Comparison of ENCODE assay signal across 8 cellular contexts in the genomic region with DNA sequence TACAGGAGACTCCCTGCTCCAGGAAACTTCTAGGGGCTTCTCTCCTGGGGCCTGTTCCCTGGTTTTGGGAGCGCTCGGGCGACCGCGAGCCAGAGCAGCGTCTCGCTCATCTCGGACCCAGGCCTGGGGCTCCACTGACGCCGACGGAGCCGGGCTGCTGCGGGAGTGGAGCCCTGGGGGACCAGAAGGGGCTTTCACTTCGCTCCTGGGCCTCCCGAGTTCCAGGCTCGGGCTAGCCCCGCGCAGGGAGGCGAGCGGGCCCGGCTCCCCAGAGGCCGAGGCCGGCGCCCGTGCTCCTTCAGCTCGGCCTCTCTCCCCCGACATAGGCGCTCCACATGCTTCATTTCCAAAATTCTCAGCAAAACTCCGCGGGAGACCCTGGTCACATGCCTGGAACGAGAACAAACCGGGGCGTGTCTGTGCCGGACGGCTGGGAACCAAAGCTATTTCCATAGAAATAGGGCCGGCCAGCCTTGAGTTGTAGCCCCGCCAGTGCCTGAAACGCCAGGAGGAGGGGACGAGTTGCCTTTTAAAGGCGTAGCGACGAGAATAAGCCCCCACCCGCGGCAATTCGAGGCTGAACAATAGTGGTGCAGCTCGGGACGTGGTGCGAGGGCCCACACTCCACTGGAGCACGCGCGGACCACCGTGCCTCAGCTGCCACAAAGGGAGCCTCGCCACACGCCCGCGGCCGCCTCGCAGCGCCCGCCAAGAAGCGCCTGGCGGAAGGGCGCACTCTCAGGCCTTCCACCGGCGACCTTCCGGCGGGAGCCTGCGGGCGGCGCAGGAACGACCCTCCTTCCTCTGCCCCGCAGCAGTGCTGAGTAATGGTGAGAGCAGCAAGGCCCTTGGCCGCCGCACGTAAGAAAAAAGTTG. TPM values are rescaled to one million over a fixed set of nuclear protein-coding genes. Genes with fewer than 3 reads are reported as not detected.
DNase-seq lines count a peak whose midpoint lies in the region; ATAC-seq, FAIRE-seq and TF ChIP-seq lines count a peak whose summit lies in the region.

No MANE protein-coding gene starts in this region.

- peak overlapping the region; percentile 45 for H3K4me3 ChIP-seq in BJ (ENCODE audit: low read depth, low read length)
- peak overlapping the region; percentile 14 to 58 (median 40) for H3K4me3 ChIP-seq in pancreas

- intact Hi-C loops in Right ventricle myocardium inferior (cut with DNase I), result loop anchor here (1.0 kb wide), 1 partner anchor 12 kb away; a partner anchor contains a TSS
- intact Hi-C loops in pancreas (cut with DNase I), result no loop called here

- CTCF ChIA-PET in BJ (lab: Yijun Ruan, JAX), result interaction anchor here (0.7 to 2.3 kb wide), 9 partner anchors 9 to 323 kb away, joined by 3 to 19 read pairs (median 4); a partner anchor contains a TSS

- no peak overlapping the region for H3K4me3 Mint-ChIP-seq in activated naive CD8-positive, alpha-beta T cell treated with anti-CD3 and anti-CD28 coated beads for 36 hours
- no peak overlapping the region for H3K4me3 Mint-ChIP-seq in osteocyte (ENCODE audit: unreplicated experiment)

- TF ChIP-seq CTCF in BJ (IDR thresholded peaks at IDR 0.05; ENCODE audit: insufficient read depth, low read depth, low read length) (no peak), pancreas (IDR thresholded peaks at IDR 0.05) (no peak), osteocyte (IDR thresholded peaks at IDR 0.05) (no peak)

- H3K9me3 Mint-ChIP-seq in activated naive CD8-positive, alpha-beta T cell treated with anti-CD3 and anti-CD28 coated beads for 36 hours, result no peaks in the 10 kb centered on the region
- H3K9me3 Mint-ChIP-seq in osteocyte (ENCODE audit: unreplicated experiment), result no peaks in the 10 kb centered on the region

- no peaks in the 10 kb centered on the region for H3K27me3 Mint-ChIP-seq in activated naive CD8-positive, alpha-beta T cell treated with anti-CD3 and anti-CD28 coated beads for 36 hours
- H3K27me3 Mint-ChIP-seq in osteocyte (ENCODE audit: unreplicated experiment), result no peaks in the 10 kb centered on the region

- peaks cover 9 to 22% (median 15%) of the 10 kb centered on the region in 3 donors for H3K4me1 ChIP-seq in pancreas

- 10% methylated on average over 75 of the region's 75 CpGs for WGBS in pancreas, 2 donors

- ATAC-seq in GM18508 (IDR thresholded peaks at IDR 0.05; ENCODE audit: insufficient read depth, unreplicated experiment) (peak; percentile 12), HG02970 (IDR thresholded peaks at IDR 0.05; ENCODE audit: low FRiP score, unreplicated experiment) (peak; percentile 30), Right ventricle myocardium inferior (peak; percentile 29), pancreas (peak; percentile 25 to 47 (median 34))

- no peak overlapping the region for H3K27ac Mint-ChIP-seq in activated naive CD8-positive, alpha-beta T cell treated with anti-CD3 and anti-CD28 coated beads for 36 hours
- no peak overlapping the region for H3K27ac Mint-ChIP-seq in osteocyte (ENCODE audit: unreplicated experiment)

- no peak for FAIRE-seq in pancreas (lab: Jason Lieb, UNC)

- H3K36me3 ChIP-seq in BJ (ENCODE audit: control insufficient read depth, insufficient read depth, low read length) (no peaks in the 10 kb centered on the region; the same call in 1 of the 2 replicates), pancreas (no peaks in the 10 kb centered on the region)

- POLR2A ChIA-PET in BJ (lab: Charles Lee), result interaction anchor here (0.5 to 1.3 kb wide), 7 partner anchors 12 to 1393 kb away, joined by 3 to 7 read pairs (median 5); a partner anchor contains a TSS

- H3K27me3 ChIP-seq in BJ (ENCODE audit: control insufficient read depth, insufficient read depth, low read length) (no peaks in the 10 kb centered on the region), pancreas (no peaks in the 10 kb centered on the region)

- H3K27ac ChIP-seq in pancreas, result peak overlapping the region; percentile 95 to 97 (median 96)

- peaks cover 25% of the 10 kb centered on the region for H3K36me3 Mint-ChIP-seq in activated naive CD8-positive, alpha-beta T cell treated with anti-CD3 and anti-CD28 coated beads for 36 hours
- no peaks in the 10 kb centered on the region for H3K36me3 Mint-ChIP-seq in osteocyte (ENCODE audit: unreplicated experiment)

- DNase-seq in BJ (ENCODE audit: low read depth), result no peak
- DNase-seq in NCI-H2196 treated with DMSO at 0.1 percent for 48 hours (lab: John Stamatoyannopoulos, UW; ENCODE audit: unreplicated experiment), result peak; percentile 34
- DNase-seq in activated naive CD8-positive, alpha-beta T cell treated with anti-CD3 and anti-CD28 coated beads for 36 hours, result peak; percentile 79
- DNase-seq in Right ventricle myocardium inferior (ENCODE audit: missing footprints), result peak; percentile 91
- peak; percentile 64 to 81 (median 75) for DNase-seq in pancreas
- DNase-seq in osteocyte (ENCODE audit: extremely low spot score, unreplicated experiment), result no peak

- no peaks in the 10 kb centered on the region for H3K9me3 ChIP-seq in pancreas

- peaks cover 22% of the 10 kb centered on the region for H3K4me1 Mint-ChIP-seq in activated naive CD8-positive, alpha-beta T cell treated with anti-CD3 and anti-CD28 coated beads for 36 hours
- peaks cover 29% of the 10 kb centered on the region for H3K4me1 Mint-ChIP-seq in osteocyte (ENCODE audit: unreplicated experiment)

RNA-seq across cellular contexts. Expression of a gene that starts 1.1 kb away (rescaled TPM):
- polyA plus RNA-seq in BJ (2011; rRNA removed), result 59.1 and 100 TPM in 2 replicates
- 120 and 160 TPM in 2 replicates for polyA minus RNA-seq in BJ (2011; rRNA and poly(A)+ RNA removed)
- 100 to 1,000 TPM; 364 to 375 TPM for total RNA-seq in activated naive CD8-positive, alpha-beta T cell treated with anti-CD3 and anti-CD28 coated beads for 36 hours
- 114 TPM for total RNA-seq in Right ventricle myocardium inferior
- total RNA-seq in pancreas, result 10 to 100 TPM; 43.3 to 94.8 (median 75.0) TPM
- polyA plus RNA-seq in pancreas, result 10 to 100 TPM in 1 of 2 donors, 1 to 10 TPM in 1; 7.8 to 15.6 TPM
- total RNA-seq in osteocyte, result 184 and 205 TPM in 2 replicates

RNA-seq across cellular contexts. Expression of a gene that starts 12.2 kb away (rescaled TPM):
- polyA plus RNA-seq in BJ (2011; rRNA removed), result 156 and 187 TPM in 2 replicates
- 83.2 and 114 TPM in 2 replicates for polyA minus RNA-seq in BJ (2011; rRNA and poly(A)+ RNA removed)
- 10 to 100 TPM; 97.7 to 98.6 TPM for total RNA-seq in activated naive CD8-positive, alpha-beta T cell treated with anti-CD3 and anti-CD28 coated beads for 36 hours
- 69.5 TPM for total RNA-seq in Right ventricle myocardium inferior
- total RNA-seq in pancreas, result 10 to 100 TPM; 12.9 to 30.5 (median 18.6) TPM
- 10 to 100 TPM; 49.9 to 63.2 TPM for polyA plus RNA-seq in pancreas
- 104 and 107 TPM in 2 replicates for total RNA-seq in osteocyte

Comparison
In these comparisons a context has a peak if more than half of its experiments do, and no peak if none do; other contexts are left out.
1. DNase-seq: peak in NCI-H2196 treated with DMSO at 0.1 percent for 48 hours (single experiment), activated naive CD8-positive, alpha-beta T cell treated with anti-CD3 and anti-CD28 coated beads for 36 hours (single experiment), Right ventricle myocardium inferior (single experiment) and pancreas (6 of 6); none in BJ (single experiment) and osteocyte (single experiment).
2. Peak in every context shown above with its lines, with median percentiles within 50 percentile points of each other: ATAC-seq.